ENCODE assay signal across 8 cellular contexts in the genomic region with DNA sequence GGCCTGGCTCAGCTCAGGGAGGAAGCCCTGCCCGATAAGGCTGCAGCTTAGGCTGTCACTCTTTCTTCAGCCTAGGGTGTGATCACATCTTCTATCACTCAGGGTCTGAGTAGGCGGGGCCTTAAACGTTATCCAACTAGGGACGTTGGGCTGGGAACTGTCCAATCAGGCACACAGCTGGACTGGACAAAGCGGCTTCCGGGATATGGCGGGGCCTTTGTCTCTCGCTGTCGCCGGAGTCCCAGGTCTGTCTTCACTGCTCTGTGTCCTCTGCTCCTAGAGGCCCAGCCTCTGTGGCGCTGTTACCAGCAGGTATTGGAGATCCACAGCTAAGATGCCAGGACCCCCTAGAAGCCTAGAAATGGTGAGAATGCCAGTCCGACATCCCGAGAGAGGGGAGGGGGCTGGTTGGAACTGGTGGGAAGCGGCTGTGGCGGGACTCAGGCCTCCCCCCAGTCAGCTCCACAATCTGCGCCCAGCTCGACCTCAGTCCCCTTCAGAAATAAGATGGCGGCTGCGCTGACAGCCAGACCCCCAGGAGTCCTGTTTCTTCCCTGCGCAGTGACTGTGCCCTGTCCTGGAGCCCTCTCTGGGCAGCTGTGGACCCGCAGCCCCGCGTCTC. TPM values are rescaled to one million over a fixed set of nuclear protein-coding genes. Genes with fewer than 3 reads are reported as not detected.
DNase-seq lines count a peak whose midpoint lies in the region; ATAC-seq and TF ChIP-seq lines count a peak whose summit lies in the region.

Gene ZNF254 (plus strand): TSS at position 214 of the 622 bp plus-strand sequence. CDS start 121 bp downstream, at position 335.

- H3K27ac ChIP-seq in Peyer's patch = peak within 1 kb of the TSS; percentile 64 to 84 (median 74)

- H3K4me1 ChIP-seq in BE2C (no peaks in the 10 kb centered on the region), Peyer's patch (no peaks in the 10 kb centered on the region)

- peaks cover 5 to 6% of the 10 kb centered on the region in 2 donors for H3K4me1 Mint-ChIP-seq in natural killer cell treated with Interleukin-12 subunit alpha and Interleukin-12 subunit beta and Interleukin-15 and Interleukin-18, amount 100 ng/mL, for 72 hours (ENCODE audit: low read depth in 2 of 2)

- H3K9me3 ChIP-seq in BE2C (no peaks in the 10 kb centered on the region), Peyer's patch (no peaks in the 10 kb centered on the region)

- peak; percentile 96 for DNase-seq in BE2C
- peak; percentile 76 to 92 (median 90) for DNase-seq in Peyer's patch
- peak; percentile 60 for DNase-seq in activated effector memory CD4-positive, alpha-beta T cell treated with Interleukin-2 at 50 U/mL for 16 hours
- peak; percentile 93 for DNase-seq in fibroblast of the aortic adventitia (ENCODE audit: low read depth)
- DNase-seq in natural killer cell treated with Interleukin-12 subunit alpha and Interleukin-12 subunit beta and Interleukin-15 and Interleukin-18, amount 100 ng/mL, for 72 hours (ENCODE audit: low spot score) = peak; percentile 93
- peak; percentile 79 for DNase-seq in stimulated activated naive CD4-positive, alpha-beta T cell treated with Interleukin-2 at 50 U/mL for 16 hours (lab: John Stamatoyannopoulos, UW)

- peak; percentile 99 for ATAC-seq in GM19351 (IDR thresholded peaks at IDR 0.05; ENCODE audit: unreplicated experiment)
- ATAC-seq in HG03558 (IDR thresholded peaks at IDR 0.05; ENCODE audit: extremely low read depth, unreplicated experiment) = peak; percentile 97
- peak; percentile 100 for ATAC-seq in natural killer cell treated with Interleukin-12 subunit alpha and Interleukin-12 subunit beta and Interleukin-15 and Interleukin-18, amount 100 ng/mL, for 72 hours

- H3K27ac Mint-ChIP-seq in natural killer cell treated with Interleukin-12 subunit alpha and Interleukin-12 subunit beta and Interleukin-15 and Interleukin-18, amount 100 ng/mL, for 72 hours = peak within 1 kb of the TSS; percentile 92 to 96

- peak within 1 kb of the TSS; percentile 93 for H3K4me3 Mint-ChIP-seq in natural killer cell treated with Interleukin-12 subunit alpha and Interleukin-12 subunit beta and Interleukin-15 and Interleukin-18, amount 100 ng/mL, for 72 hours

- H3K36me3 Mint-ChIP-seq in natural killer cell treated with Interleukin-12 subunit alpha and Interleukin-12 subunit beta and Interleukin-15 and Interleukin-18, amount 100 ng/mL, for 72 hours = peaks cover 5% of the 10 kb centered on the region

- H3K4me3 ChIP-seq in BE2C (ENCODE audit: low read depth, low read length) = peak within 1 kb of the TSS; percentile 90
- peak within 1 kb of the TSS; percentile 59 to 66 (median 60) for H3K4me3 ChIP-seq in Peyer's patch
- H3K4me3 ChIP-seq in fibroblast of the aortic adventitia (ENCODE audit: low read depth, low read length) = peak within 1 kb of the TSS; percentile 91

- H3K36me3 ChIP-seq in BE2C = peaks cover 17% of the 10 kb centered on the region
- H3K36me3 ChIP-seq in Peyer's patch = peaks cover 0 to 2% (median 0%) of the 10 kb centered on the region in 3 donors

- peak; percentile 30 to 58 for TF ChIP-seq POLR2A in Peyer's patch (IDR thresholded peaks at IDR 0.05)

- H3K9me3 Mint-ChIP-seq in natural killer cell treated with Interleukin-12 subunit alpha and Interleukin-12 subunit beta and Interleukin-15 and Interleukin-18, amount 100 ng/mL, for 72 hours = no peaks in the 10 kb centered on the region

- no peaks in the 10 kb centered on the region for H3K27me3 Mint-ChIP-seq in natural killer cell treated with Interleukin-12 subunit alpha and Interleukin-12 subunit beta and Interleukin-15 and Interleukin-18, amount 100 ng/mL, for 72 hours

- TF ChIP-seq CTCF in BE2C (IDR thresholded peaks at IDR 0.05; ENCODE audit: low read depth, low read length) (no peak), Peyer's patch (IDR thresholded peaks at IDR 0.05) (no peak), fibroblast of the aortic adventitia (IDR thresholded peaks at IDR 0.05; ENCODE audit: insufficient read depth, low read length) (peak; percentile 26)

- no peaks in the 10 kb centered on the region for H3K27me3 ChIP-seq in BE2C
- H3K27me3 ChIP-seq in Peyer's patch = no peaks in the 10 kb centered on the region

RNA-seq across cellular contexts. Expression of gene ZNF254, which starts in this region (rescaled TPM):
- polyA plus RNA-seq in BE2C (2012; ENCODE audit: insufficient read depth, insufficient read length, low read depth) = 8.9 TPM
- total RNA-seq in Peyer's patch = 10 to 100 TPM in 3 of 4 donors, 1 to 10 TPM in 1; 7.8 to 37.1 (median 14.8) TPM
- 11.2 and 14.0 TPM in 2 replicates for total RNA-seq in fibroblast of the aortic adventitia (ENCODE audit: low replicate concordance)
- total RNA-seq in natural killer cell treated with Interleukin-12 subunit alpha and Interleukin-12 subunit beta and Interleukin-15 and Interleukin-18, amount 100 ng/mL, for 72 hours = 10 to 100 TPM; 10.5 to 13.4 TPM

Comparison
In these comparisons a context has a peak if more than half of its experiments do, and no peak if none do; other contexts are left out.
1. Peak in every context shown above with its lines: DNase-seq, ATAC-seq, H3K4me3 ChIP-seq and H3K27ac ChIP-seq.